ENCODE assay signal across 8 cellular contexts in the genomic region with DNA sequence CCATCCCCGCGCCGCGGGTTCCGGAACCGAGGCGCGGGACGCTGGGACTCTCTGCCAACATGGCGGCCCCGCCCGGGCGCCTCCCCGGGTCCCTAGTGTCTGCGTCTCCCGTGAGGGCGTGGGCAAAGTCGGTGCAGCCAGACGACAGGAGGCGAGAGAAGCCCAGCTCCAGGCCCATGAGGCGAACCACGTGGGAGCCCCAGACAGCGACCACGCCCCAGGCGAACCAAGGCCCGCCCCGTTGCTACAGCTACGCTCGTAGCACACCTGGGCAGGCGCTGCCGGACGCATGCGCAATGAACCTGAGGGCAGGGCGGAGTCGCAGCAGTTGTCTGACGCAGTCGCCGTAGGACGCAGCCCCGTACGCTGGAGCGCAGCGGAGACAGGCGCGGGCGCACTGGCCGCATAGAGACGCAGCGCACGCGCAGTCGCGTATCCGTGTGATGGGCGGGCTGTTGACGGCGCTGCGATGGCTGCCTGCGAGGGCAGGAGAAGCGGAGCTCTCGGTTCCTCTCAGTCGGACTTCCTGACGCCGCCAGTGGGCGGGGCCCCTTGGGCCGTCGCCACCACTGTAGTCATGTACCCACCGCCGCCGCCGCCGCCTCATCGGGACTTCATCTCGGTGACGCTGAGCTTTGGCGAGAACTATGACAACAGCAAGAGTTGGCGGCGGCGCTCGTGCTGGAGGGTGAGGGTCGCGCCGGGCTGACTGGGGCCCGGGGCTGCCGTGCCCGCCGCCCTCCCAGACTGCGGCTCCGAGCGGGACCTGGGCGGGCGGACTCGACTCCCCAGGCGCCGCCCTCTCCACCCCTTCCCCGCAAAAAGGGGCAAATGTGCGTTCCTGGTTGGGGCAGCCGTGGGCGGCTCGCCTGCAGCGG. TPM values are rescaled to one million over a fixed set of nuclear protein-coding genes. Genes with fewer than 3 reads are reported as not detected.
DNase-seq lines count a peak whose midpoint lies in the region; ATAC-seq and TF ChIP-seq lines count a peak whose summit lies in the region.

A gene (plus strand): TSS at position 455 of the 878 bp plus-strand sequence. CDS start 15 bp downstream, at position 470.

- ATAC-seq in GM21825 (IDR thresholded peaks at IDR 0.05; ENCODE audit: unreplicated experiment), result peak; percentile 66

- H3K4me2 ChIP-seq in Karpas-422 (ENCODE audit: low read depth, low read length, poor library complexity, severe bottlenecking), result peak within 1 kb of the TSS; percentile 97

- H3K36me3 ChIP-seq in Karpas-422 (ENCODE audit: insufficient read depth, low read length), result no peaks in the 10 kb centered on the region
- H3K36me3 ChIP-seq in esophagus squamous epithelium, result peaks cover 4 to 44% (median 5%) of the 10 kb centered on the region in 3 donors

- H4K20me1 ChIP-seq in Karpas-422 (ENCODE audit: insufficient read depth, low read depth, low read length), result no peaks in the 10 kb centered on the region

- H3K4me1 ChIP-seq in Karpas-422 (ENCODE audit: low read length) (peaks cover 58% of the 10 kb centered on the region), esophagus squamous epithelium (peaks cover 50 to 75% (median 53%) of the 10 kb centered on the region in 3 donors)

- H3K9me3 ChIP-seq in Karpas-422 (ENCODE audit: low read length) (no peaks in the 10 kb centered on the region), esophagus squamous epithelium (no peaks in the 10 kb centered on the region)

- H3K4me3 ChIP-seq in Karpas-422 (ENCODE audit: low read length), result peak within 1 kb of the TSS; percentile 82
- H3K4me3 ChIP-seq in esophagus squamous epithelium, result peak within 1 kb of the TSS; percentile 69 to 93 (median 84)

- peak within 1 kb of the TSS; percentile 28; the same call in 1 of the 2 replicates for H2AFZ ChIP-seq in Karpas-422 (ENCODE audit: low read length)

- H3K9me2 ChIP-seq in Karpas-422 (replicated peaks; ENCODE audit: insufficient read depth, low read length), result no peaks in the 10 kb centered on the region

- intact Hi-C loops in esophagus squamous epithelium (cut with DNase I), result no loop called here

- H3K9ac ChIP-seq in Karpas-422 (ENCODE audit: low read length), result peak within 1 kb of the TSS; percentile 92

- H3K27ac ChIP-seq in Karpas-422 (ENCODE audit: low read length) (peak within 1 kb of the TSS; percentile 93), esophagus squamous epithelium (peak within 1 kb of the TSS; percentile 90 to 99 (median 98))

- peak in 3 of 4 donors; percentile 71 to 89 (median 85) for TF ChIP-seq POLR2A in esophagus squamous epithelium (IDR thresholded peaks at IDR 0.05)

- 0 to 10% methylated on average over 1 to 2 of the region's 101 CpGs for WGBS in esophagus squamous epithelium, 2 donors

- peak; percentile 97 for DNase-seq in DMS79 treated with DMSO at 0.1 percent for 48 hours (lab: John Stamatoyannopoulos, UW)
- peak; percentile 100 for DNase-seq in Karpas-422
- peak; percentile 100 for DNase-seq in RKO (ENCODE audit: low spot score)
- DNase-seq in activated T-helper 1 cell treated with Interleukin-2 at 50 U/mL for 16 hours (ENCODE audit: low read depth), result peak; percentile 99
- DNase-seq in esophagus squamous epithelium (lab: John Stamatoyannopoulos, UW), result peak; percentile 94
- DNase-seq in myocyte (ENCODE audit: low read depth), result peak; percentile 98
- DNase-seq in stimulated activated CD8-positive, alpha-beta memory T cell treated with anti-CD3 and anti-CD28 coated beads, Interleukin-7, amount 100 ng/mL, for 48 hours (ENCODE audit: extremely low read depth in 1 of 2, low read depth in 1 of 2), result peak; percentile 100

- TF ChIP-seq CTCF in esophagus squamous epithelium (IDR thresholded peaks at IDR 0.05), result peak in 2 of 6 experiments; percentile 4 to 56

- H3K27me3 ChIP-seq in Karpas-422 (ENCODE audit: low read length), result no peaks in the 10 kb centered on the region
- no peaks in the 10 kb centered on the region for H3K27me3 ChIP-seq in esophagus squamous epithelium

- peaks cover 18% of the 10 kb centered on the region for H3K79me2 ChIP-seq in Karpas-422 (ENCODE audit: low read length)

RNA-seq across cellular contexts. Expression of the gene that starts here (rescaled TPM):
- 28.9 and 58.1 TPM in 2 replicates for total RNA-seq in Karpas-422 (2014; rRNA removed; shearing (Covaris generic); ENCODE audit: low replicate concordance)
- total RNA-seq in esophagus squamous epithelium (10 to 100 TPM; 25.6 to 50.9 (median 39.4) TPM), myocyte (75.5 and 76.6 TPM in 2 replicates)
- 94.6 TPM for polyA plus RNA-seq in myocyte (2012)

Comparison
In these comparisons a context has a peak if more than half of its experiments do, and no peak if none do; other contexts are left out.
1. Peak in every context shown above with its lines: DNase-seq, ATAC-seq, H3K4me3 ChIP-seq and H3K27ac ChIP-seq.